8 cellular contexts compared by ENCODE assay signal in genomic region chr14:73728106-73729014, GRCh38. TPM values are rescaled to one million over a fixed set of nuclear protein-coding genes. Genes with fewer than 3 reads are reported as not detected.
DNase-seq lines count a peak whose midpoint lies in the region; ATAC-seq and TF ChIP-seq lines count a peak whose summit lies in the region.

No MANE protein-coding gene starts in this region.

- H3K79me1 ChIP-seq in trophoblast cell (ENCODE audit: low read length), result no peaks in the 10 kb centered on the region

- H3K4me3 Mint-ChIP-seq in activated naive CD8-positive, alpha-beta T cell, result no peak overlapping the region

- H2BK120ac ChIP-seq in trophoblast cell (ENCODE audit: insufficient read depth, low read length, poor library complexity), result no peak overlapping the region

- no peak overlapping the region for H3K4ac ChIP-seq in trophoblast cell (ENCODE audit: low read depth, low read length)

- no peaks in the 10 kb centered on the region for H3K27me3 Mint-ChIP-seq in activated naive CD8-positive, alpha-beta T cell

- H3K36me3 Mint-ChIP-seq in activated naive CD8-positive, alpha-beta T cell, result peaks cover 7% of the 10 kb centered on the region

- peak; percentile 73 for ATAC-seq in Right ventricle myocardium inferior

- H3K27me3 ChIP-seq in trophoblast cell (ENCODE audit: insufficient read depth, low read length) (no peaks in the 10 kb centered on the region), tibial nerve (no peaks in the 10 kb centered on the region)

- no peak overlapping the region for H3K14ac ChIP-seq in trophoblast cell (ENCODE audit: low read length)

- no peak overlapping the region for H4K91ac ChIP-seq in trophoblast cell (ENCODE audit: low read depth, low read length)

- peak; percentile 91 for DNase-seq in activated gamma-delta T cell treated with Interleukin-2 at 50 U/mL for 16 hours
- no peak for DNase-seq in activated gamma-delta T cell (lab: John Stamatoyannopoulos, UW)
- DNase-seq in NB4 (ENCODE audit: low read depth), result peak; percentile 92
- DNase-seq in SKM-1 treated with dmso at 0.1 percent for 144 hours (lab: John Stamatoyannopoulos, UW; ENCODE audit: unreplicated experiment), result peak; percentile 82
- peak; percentile 88 for DNase-seq in Right ventricle myocardium inferior (ENCODE audit: missing footprints)
- DNase-seq in trophoblast cell, result peak; percentile 76 to 93
- DNase-seq in tibial nerve (ENCODE audit: low spot score in 2 of 2), result peak; percentile 76 to 90

- no peak overlapping the region for H2AK5ac ChIP-seq in trophoblast cell (ENCODE audit: low read length)

- H2AFZ ChIP-seq in trophoblast cell (ENCODE audit: insufficient read depth, low read length, poor library complexity), result no peak overlapping the region

- no peaks in the 10 kb centered on the region for H3K9me3 Mint-ChIP-seq in activated naive CD8-positive, alpha-beta T cell (ENCODE audit: low read depth)

- intact Hi-C loops in Right ventricle myocardium inferior (cut with DNase I), result loop anchor here (1.0 to 5.0 kb wide), 4 partner anchors 26 to 159 kb away; partner anchors contain the start of gene ZNF410

- H3K23ac ChIP-seq in trophoblast cell (ENCODE audit: low read length), result no peak overlapping the region

- no peak overlapping the region for H3K4me2 ChIP-seq in trophoblast cell (ENCODE audit: low read length)

- H4K8ac ChIP-seq in trophoblast cell (ENCODE audit: low read depth, low read length), result peak overlapping the region; percentile 15

- no peak overlapping the region for H3K18ac ChIP-seq in trophoblast cell (ENCODE audit: low read length)

- TF ChIP-seq CTCF in NB4 (IDR thresholded peaks at IDR 0.05; ENCODE audit: low read depth, low read length) (peak; percentile 87), tibial nerve (IDR thresholded peaks at IDR 0.05) (peak; percentile 87 to 97 (median 97))

- no peaks in the 10 kb centered on the region for H3K79me2 ChIP-seq in trophoblast cell (ENCODE audit: control insufficient read depth, insufficient read depth, low read length, poor library complexity)

- H3K4me1 Mint-ChIP-seq in activated naive CD8-positive, alpha-beta T cell (ENCODE audit: low read depth), result peaks cover 21% of the 10 kb centered on the region

- peak in 1 of 2 donors; percentile 75 for TF ChIP-seq EP300 in tibial nerve (IDR thresholded peaks at IDR 0.05)

- H3K9me3 ChIP-seq in trophoblast cell (ENCODE audit: insufficient read depth, low read depth, low read length), result no peaks in the 10 kb centered on the region
- H3K9me3 ChIP-seq in tibial nerve, result no peaks in the 10 kb centered on the region

- H3K4me3 ChIP-seq in NB4 (ENCODE audit: low read depth, low read length) (no peak overlapping the region), trophoblast cell (ENCODE audit: low read depth, low read length) (no peak overlapping the region), tibial nerve (no peak overlapping the region)

- no peak overlapping the region for H4K12ac ChIP-seq in trophoblast cell (ENCODE audit: low read depth, low read length)

- no peak for TF ChIP-seq POLR2A in NB4 (IDR thresholded peaks at IDR 0.05; ENCODE audit: extremely low read depth, insufficient read length)
- no peak for TF ChIP-seq POLR2A in tibial nerve (IDR thresholded peaks at IDR 0.05)

- H2BK12ac ChIP-seq in trophoblast cell (ENCODE audit: low read length), result no peak overlapping the region

- H2BK5ac ChIP-seq in trophoblast cell (ENCODE audit: low read depth, low read length, poor library complexity), result no peak overlapping the region

- peak overlapping the region; percentile 76 for H3K27ac Mint-ChIP-seq in activated naive CD8-positive, alpha-beta T cell

- H3K4me1 ChIP-seq in trophoblast cell (ENCODE audit: control insufficient read depth in 1 of 2, insufficient read depth in 2 of 2, low read length in 2 of 2) (peaks cover 0 to 5% of the 10 kb centered on the region in 2 experiments), tibial nerve (peaks cover 0 to 91% (median 50%) of the 10 kb centered on the region in 4 donors)

- H3K27ac ChIP-seq in trophoblast cell (ENCODE audit: low read depth, low read length) (no peak overlapping the region), tibial nerve (peak overlapping the region; percentile 26 to 88 (median 73))

- H3K9ac ChIP-seq in trophoblast cell (ENCODE audit: low read length), result no peak overlapping the region

- WGBS in trophoblast cell (ENCODE audit: extremely low coverage, insufficient coverage, insufficient read length), result no CpG with 5 or more reads among the region's 16 CpGs
- WGBS in tibial nerve, 2 donors, result 49 to 51% methylated on average over 16 of the region's 16 CpGs

- H3K36me3 ChIP-seq in trophoblast cell (ENCODE audit: control insufficient read depth in 1 of 2, insufficient read depth in 2 of 2, low read length in 2 of 2) (peaks cover 38 to 53% of the 10 kb centered on the region in 2 experiments), tibial nerve (peaks cover 2 to 69% (median 37%) of the 10 kb centered on the region in 3 donors)

RNA-seq across cellular contexts. Expression of gene PNMA1, which starts 14.2 kb away (rescaled TPM):
- 14.9 TPM for total RNA-seq in Right ventricle myocardium inferior
- polyA plus RNA-seq in trophoblast cell (2013), result 19.1 and 19.3 TPM in 2 replicates
- total RNA-seq in tibial nerve, result 10 to 100 TPM; 21.2 to 43.5 (median 34.2) TPM
